In the genomic region with DNA sequence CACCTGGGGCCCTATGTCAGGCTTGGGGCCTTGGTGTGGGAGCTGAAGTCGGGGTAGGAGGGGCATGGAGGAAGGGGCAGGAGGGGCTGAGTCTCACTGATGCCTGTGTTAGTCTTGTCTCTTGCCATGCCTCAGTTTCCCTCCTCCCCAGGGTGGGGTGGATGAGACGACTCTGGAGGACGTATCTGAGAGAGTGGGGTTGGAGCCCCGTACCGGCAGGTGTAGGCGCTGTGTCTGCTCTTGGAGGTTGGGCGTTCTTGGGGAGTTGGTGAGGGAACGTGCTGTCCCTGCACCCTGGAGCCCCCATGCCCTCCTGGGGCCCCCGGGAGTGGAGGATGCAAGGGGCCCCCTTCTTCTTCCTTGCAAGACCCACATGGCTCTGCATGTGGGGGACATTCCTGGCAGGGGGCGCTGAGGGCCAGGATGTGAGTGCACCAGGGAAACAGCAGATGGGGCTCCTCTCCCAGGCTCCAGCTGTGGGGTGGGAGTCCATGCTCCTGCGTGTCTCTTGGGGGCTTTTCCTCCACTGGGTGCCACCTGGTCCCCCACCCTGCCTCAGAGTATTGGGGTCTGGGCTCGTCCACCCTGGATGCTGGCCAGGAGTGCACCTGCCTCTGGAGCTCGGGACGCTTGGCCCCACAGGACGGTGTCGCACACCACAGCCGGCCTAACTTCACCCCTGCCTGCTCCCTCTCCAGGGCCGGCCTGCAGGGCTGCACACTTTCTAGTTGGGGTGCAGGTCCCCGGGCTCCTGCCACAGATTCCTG, we compare ENCODE assay signal across 8 cellular contexts. TPM values are rescaled to one million over a fixed set of nuclear protein-coding genes. Genes with fewer than 3 reads are reported as not detected.
DNase-seq lines count a peak whose midpoint lies in the region; ATAC-seq, FAIRE-seq and TF ChIP-seq lines count a peak whose summit lies in the region.

No MANE protein-coding gene starts in this region.

- H3K9ac ChIP-seq in BLaER1 treated with 17β-estradiol and CSF1 and Interleukin-3, amounts not matched to agents 10 nM and 100 nM = peak overlapping the region in 9 of 11 experiments; percentile 12 to 95 (median 85); a peak in 9 of 22 replicates
- H3K9ac ChIP-seq in keratinocyte (ENCODE audit: control insufficient read depth, extremely low read depth, insufficient read depth, low read length) = no peak overlapping the region

- H3K9me3 Mint-ChIP-seq in activated T-cell treated with anti-CD3 and anti-CD28 coated beads, Interleukin-2, amount 50 U/mL, for 72 hours = no peaks in the 10 kb centered on the region

- no peaks in the 10 kb centered on the region for H3K27me3 Mint-ChIP-seq in activated T-cell treated with anti-CD3 and anti-CD28 coated beads, Interleukin-2, amount 50 U/mL, for 72 hours (ENCODE audit: low read depth)

- TF ChIP-seq CTCF in keratinocyte (optimal IDR thresholded peaks at IDR 0.05 in 1 of 3, IDR thresholded peaks at IDR 0.05 in 1 of 3, conservative IDR thresholded peaks at IDR 0.05 in 1 of 3; ENCODE audit: extremely low read depth in 1 of 3, insufficient read depth in 2 of 3, low read length in 3 of 3) = peak; percentile 23 to 53 (median 29)

- H3K27ac ChIP-seq in BLaER1 treated with 17β-estradiol and CSF1 and Interleukin-3, amounts not matched to agents 10 nM and 100 nM = peak overlapping the region in 9 of 11 experiments; percentile 82 to 96 (median 92); a peak in 14 of 22 replicates
- H3K27ac ChIP-seq in keratinocyte (ENCODE audit: control insufficient read depth, insufficient read depth, low read length) = no peak overlapping the region

- DNase-seq in KBM-7 (peak; percentile 51), keratinocyte (ENCODE audit: low read depth, low spot score) (no peak), NCI-H82 (lab: John Stamatoyannopoulos, UW) (no peak), AG20443 (ENCODE audit: low spot score) (no peak)
- DNase-seq in activated T-cell treated with anti-CD3 and anti-CD28 coated beads, Interleukin-2, amount 50 U/mL, for 72 hours = peak; percentile 51 to 60
- DNase-seq in stimulated activated CD8-positive, alpha-beta memory T cell treated with anti-CD3 and anti-CD28 coated beads, Interleukin-4, amount 100 ng/mL, for 48 hours = peak; percentile 70

- H3K36me3 ChIP-seq in BLaER1 treated with 17β-estradiol and CSF1 and Interleukin-3, amounts not matched to agents 10 nM and 100 nM = peaks cover 0 to 26% (median 0%) of the 10 kb centered on the region in 11 experiments; a peak in 5 of 22 replicates
- H3K36me3 ChIP-seq in keratinocyte (ENCODE audit: control insufficient read depth in 2 of 2, extremely low read depth in 1 of 2, insufficient read depth in 2 of 2, low read length in 2 of 2) = no peaks in the 10 kb centered on the region

- peak overlapping the region in 7 of 10 experiments; percentile 64 to 92 (median 75); a peak in 6 of 20 replicates for H3K4me3 ChIP-seq in BLaER1 treated with 17β-estradiol and CSF1 and Interleukin-3, amounts not matched to agents 10 nM and 100 nM
- no peak overlapping the region for H3K4me3 ChIP-seq in keratinocyte (ENCODE audit: control insufficient read depth in 2 of 3, extremely low read depth in 1 of 3, insufficient read depth in 2 of 3, low read depth in 1 of 3, low read length in 3 of 3)

- dilution Hi-C loops in keratinocyte (cut with MboI; ENCODE audit: extremely low pct_ligation_motif_present, low sequenced_read_pairs) = no loop called here

- peak overlapping the region; percentile 94 to 100 (median 99) for H3K4me2 ChIP-seq in BLaER1 treated with 17β-estradiol and CSF1 and Interleukin-3, amounts not matched to agents 10 nM and 100 nM
- H3K4me2 ChIP-seq in keratinocyte (ENCODE audit: control insufficient read depth, extremely low read depth, insufficient read depth, low read depth, low read length) = no peak overlapping the region

- in situ Hi-C loops in KBM-7 (cut with MboI; ENCODE audit: low pct_unique_long_range_greater_than_20kb, low sequenced_read_pairs) = no loop called here

- H3K9me3 ChIP-seq in BLaER1 treated with 17β-estradiol and CSF1 and Interleukin-3, amounts not matched to agents 10 nM and 100 nM (replicated peaks in 1 of 11) = no peaks in the 10 kb centered on the region
- no peaks in the 10 kb centered on the region for H3K9me3 ChIP-seq in keratinocyte (ENCODE audit: control insufficient read depth, low read depth, low read length)

- H3K4me1 Mint-ChIP-seq in activated T-cell treated with anti-CD3 and anti-CD28 coated beads, Interleukin-2, amount 50 U/mL, for 72 hours (ENCODE audit: low read depth) = peaks cover 41% of the 10 kb centered on the region

- peaks cover 0 to 35% (median 14%) of the 10 kb centered on the region in 11 experiments; a peak in 15 of 22 replicates for H4K20me1 ChIP-seq in BLaER1 treated with 17β-estradiol and CSF1 and Interleukin-3, amounts not matched to agents 10 nM and 100 nM
- no peaks in the 10 kb centered on the region for H4K20me1 ChIP-seq in keratinocyte (ENCODE audit: control insufficient read depth, extremely low read depth, insufficient read depth, low read length)

- peak overlapping the region; percentile 25 for H3K27ac Mint-ChIP-seq in activated T-cell treated with anti-CD3 and anti-CD28 coated beads, Interleukin-2, amount 50 U/mL, for 72 hours

- no peaks in the 10 kb centered on the region for H3K27me3 ChIP-seq in BLaER1 treated with 17β-estradiol and CSF1 and Interleukin-3, amounts not matched to agents 10 nM and 100 nM
- H3K27me3 ChIP-seq in keratinocyte (ENCODE audit: control insufficient read depth, extremely low read depth, insufficient read depth, low read length) = no peaks in the 10 kb centered on the region

- H3K4me1 ChIP-seq in BLaER1 treated with 17β-estradiol and CSF1 and Interleukin-3, amounts not matched to agents 10 nM and 100 nM = peaks cover 70 to 84% (median 80%) of the 10 kb centered on the region in 10 experiments
- H3K4me1 ChIP-seq in keratinocyte (ENCODE audit: control insufficient read depth, extremely low read depth, insufficient read depth, low read length) = peaks cover 11% of the 10 kb centered on the region

- peak overlapping the region; percentile 99 for H3K4me3 Mint-ChIP-seq in activated T-cell treated with anti-CD3 and anti-CD28 coated beads, Interleukin-2, amount 50 U/mL, for 72 hours

- H2AFZ ChIP-seq in keratinocyte (ENCODE audit: control insufficient read depth, low read length) = no peak overlapping the region

- H3K9me1 ChIP-seq in keratinocyte (ENCODE audit: control insufficient read depth, extremely low read depth, insufficient read depth, low read length) = no peaks in the 10 kb centered on the region

- peaks cover 6 to 12% of the 10 kb centered on the region in 2 donors for H3K36me3 Mint-ChIP-seq in activated T-cell treated with anti-CD3 and anti-CD28 coated beads, Interleukin-2, amount 50 U/mL, for 72 hours (ENCODE audit: insufficient read depth in 2 of 2)

- no peak for FAIRE-seq in keratinocyte (lab: Jason Lieb, UNC)

- no peaks in the 10 kb centered on the region for H3K79me2 ChIP-seq in keratinocyte (ENCODE audit: control insufficient read depth, insufficient read depth, low read length)

- ATAC-seq in activated T-cell treated with anti-CD3 and anti-CD28 coated beads, Interleukin-2, amount 50 U/mL, for 72 hours (replicated peaks in 1 of 2) = peak in 1 of 2 donors; percentile 23
- ATAC-seq in HG03442 (IDR thresholded peaks at IDR 0.05; ENCODE audit: unreplicated experiment) = no peak

RNA-seq across cellular contexts. Expression of gene TNFRSF14, which starts 1.4 kb away (rescaled TPM):
- total RNA-seq in activated T-cell treated with anti-CD3 and anti-CD28 coated beads, Interleukin-2, amount 50 U/mL, for 72 hours = 100 to 1,000 TPM; 141 to 175 TPM
- 5.2 to 10.9 TPM (median 7.5 TPM) in 3 replicates for polyA plus RNA-seq in keratinocyte
- 1.9 TPM for polyA plus RNA-seq in keratinocyte (2011; ENCODE audit: low read depth)
- polyA plus RNA-seq in keratinocyte (2011; cell fraction: cytosol; rRNA removed) = 3.4 and 9.2 TPM in 2 replicates
- polyA plus RNA-seq in keratinocyte (2011; cell fraction: nucleus; rRNA removed) = 29.2 and 48.7 TPM in 2 replicates
- 6.7 and 8.1 TPM in 2 replicates for polyA plus RNA-seq in keratinocyte (2012; ENCODE audit: low replicate concordance)
- 3.9 to 11.4 TPM (median 6.5 TPM) in 3 replicates for polyA minus RNA-seq in keratinocyte
- polyA minus RNA-seq in keratinocyte (2011; cell fraction: cytosol; rRNA and poly(A)+ RNA removed) = 8.6 TPM
- 5.9 and 7.4 TPM in 2 replicates for polyA minus RNA-seq in keratinocyte (2011; cell fraction: nucleus; rRNA and poly(A)+ RNA removed)

RNA-seq across cellular contexts. Expression of gene HES5, which starts 24.7 kb away (rescaled TPM):
- total RNA-seq in activated T-cell treated with anti-CD3 and anti-CD28 coated beads, Interleukin-2, amount 50 U/mL, for 72 hours = under 1 TPM in 1 of 2 donors, not detected in 1; 0.49 TPM
- polyA plus RNA-seq in keratinocyte = 0.33 to 0.44 TPM (median 0.37 TPM) in 3 replicates
- polyA plus RNA-seq in keratinocyte (2011; ENCODE audit: low read depth) = 0.75 TPM
- 0.16 TPM in 2 replicates for polyA plus RNA-seq in keratinocyte (2011; cell fraction: cytosol; rRNA removed)
- polyA plus RNA-seq in keratinocyte (2011; cell fraction: nucleus; rRNA removed) = 0.43 and 0.46 TPM in 2 replicates
- 0.33 and 2.0 TPM in 2 replicates for polyA plus RNA-seq in keratinocyte (2012; ENCODE audit: low replicate concordance)
- 0.72 to 2.0 TPM (median 1.0 TPM) in 3 replicates for polyA minus RNA-seq in keratinocyte
- 11.1 TPM for polyA minus RNA-seq in keratinocyte (2011; cell fraction: cytosol; rRNA and poly(A)+ RNA removed)
- polyA minus RNA-seq in keratinocyte (2011; cell fraction: nucleus; rRNA and poly(A)+ RNA removed) = 0.47 and 2.1 TPM in 2 replicates

RNA-seq across cellular contexts. Expression of gene PANK4, which starts 28.4 kb away (rescaled TPM):
- total RNA-seq in activated T-cell treated with anti-CD3 and anti-CD28 coated beads, Interleukin-2, amount 50 U/mL, for 72 hours = 10 to 100 TPM; 44.6 to 49.7 TPM
- 14.5 to 15.7 TPM (median 14.8 TPM) in 3 replicates for polyA plus RNA-seq in keratinocyte
- 9.0 TPM for polyA plus RNA-seq in keratinocyte (2011; ENCODE audit: low read depth)
- polyA plus RNA-seq in keratinocyte (2011; cell fraction: cytosol; rRNA removed) = 5.7 and 7.6 TPM in 2 replicates
- 27.9 and 28.9 TPM in 2 replicates for polyA plus RNA-seq in keratinocyte (2011; cell fraction: nucleus; rRNA removed)
- 14.0 and 15.0 TPM in 2 replicates for polyA plus RNA-seq in keratinocyte (2012; ENCODE audit: low replicate concordance)
- polyA minus RNA-seq in keratinocyte = 13.7 to 21.6 TPM (median 14.6 TPM) in 3 replicates
- 35.5 TPM for polyA minus RNA-seq in keratinocyte (2011; cell fraction: cytosol; rRNA and poly(A)+ RNA removed)
- polyA minus RNA-seq in keratinocyte (2011; cell fraction: nucleus; rRNA and poly(A)+ RNA removed) = 17.4 and 21.3 TPM in 2 replicates

RNA-seq across cellular contexts. Expression of gene PRXL2B, which starts 31.8 kb away (rescaled TPM):
- total RNA-seq in activated T-cell treated with anti-CD3 and anti-CD28 coated beads, Interleukin-2, amount 50 U/mL, for 72 hours = 10 to 100 TPM; 34.8 to 39.2 TPM
- polyA plus RNA-seq in keratinocyte = 11.4 to 18.6 TPM (median 16.8 TPM) in 3 replicates
- 4.8 TPM for polyA plus RNA-seq in keratinocyte (2011; ENCODE audit: low read depth)
- polyA plus RNA-seq in keratinocyte (2011; cell fraction: cytosol; rRNA removed) = 15.9 and 23.0 TPM in 2 replicates
- 22.6 and 25.1 TPM in 2 replicates for polyA plus RNA-seq in keratinocyte (2011; cell fraction: nucleus; rRNA removed)
- polyA plus RNA-seq in keratinocyte (2012; ENCODE audit: low replicate concordance) = 5.9 and 23.1 TPM in 2 replicates
- polyA minus RNA-seq in keratinocyte = 11.2 to 15.5 TPM (median 13.1 TPM) in 3 replicates
- polyA minus RNA-seq in keratinocyte (2011; cell fraction: cytosol; rRNA and poly(A)+ RNA removed) = 20.9 TPM
- 8.9 and 10.9 TPM in 2 replicates for polyA minus RNA-seq in keratinocyte (2011; cell fraction: nucleus; rRNA and poly(A)+ RNA removed)

Comparison
In these comparisons a context has a peak if more than half of its experiments do, and no peak if none do; other contexts are left out.
1. H3K4me3 ChIP-seq: peak in BLaER1 treated with 17β-estradiol and CSF1 and Interleukin-3, amounts not matched to agents 10 nM and 100 nM (7 of 10); none in keratinocyte (0 of 3).
2. DNase-seq: peak in KBM-7 (single experiment), activated T-cell treated with anti-CD3 and anti-CD28 coated beads, Interleukin-2, amount 50 U/mL, for 72 hours (2 of 2) and stimulated activated CD8-positive, alpha-beta memory T cell treated with anti-CD3 and anti-CD28 coated beads, Interleukin-4, amount 100 ng/mL, for 48 hours (single experiment); none in keratinocyte (single experiment), NCI-H82 (single experiment) and AG20443 (single experiment).